12 cellular contexts compared by ENCODE assay signal in the genomic region with DNA sequence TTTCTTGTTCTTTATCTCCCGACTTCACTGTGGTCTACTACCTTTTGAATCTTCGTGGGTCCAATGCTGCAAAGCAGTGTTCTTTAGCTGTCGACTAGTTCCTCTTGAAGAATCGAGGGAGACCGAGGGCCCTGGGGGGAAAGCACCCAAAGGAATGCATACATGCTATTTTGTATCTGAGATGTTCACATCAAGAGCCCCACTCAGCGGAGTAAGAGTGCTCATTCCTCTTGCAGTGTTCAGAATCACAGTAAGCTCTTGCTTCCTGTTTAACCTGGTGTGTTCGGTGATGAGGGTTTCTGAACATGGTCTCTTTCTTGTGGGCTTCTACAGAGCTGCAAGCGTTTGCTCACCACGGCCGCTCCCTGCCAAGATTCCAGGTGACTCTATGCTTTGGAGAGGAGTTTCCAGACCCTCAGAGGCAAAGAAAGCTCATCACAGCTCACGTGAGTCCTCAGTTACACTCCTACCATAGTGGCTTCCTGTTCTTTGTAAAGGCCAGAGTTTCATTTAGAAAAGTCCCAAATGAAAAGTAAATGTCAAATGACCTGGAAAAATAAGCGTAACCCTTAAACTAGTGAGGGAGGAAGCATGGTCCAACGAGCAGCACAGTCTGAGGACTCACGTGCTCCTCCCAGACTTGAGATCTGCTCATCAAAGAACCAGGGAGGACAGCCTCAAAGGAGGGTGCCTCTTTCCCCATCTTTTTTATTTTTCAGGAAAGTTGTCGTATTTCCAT. TPM values are rescaled to one million over a fixed set of nuclear protein-coding genes. Genes with fewer than 3 reads are reported as not detected.
DNase-seq lines count a peak whose midpoint lies in the region; ATAC-seq, FAIRE-seq and TF ChIP-seq lines count a peak whose summit lies in the region.
"Had no signal": no experiment of that assay in that cellular context is flagged by ENCODE, and none has a peak within 500 bp of the region (broad histone marks: within the 10 kb centered on the region; RNA-seq: fewer than 3 reads in every experiment).

No MANE protein-coding gene starts in this region.

- peaks cover 92% of the 10 kb centered on the region for H3K36me3 Mint-ChIP-seq in activated T-cell treated with anti-CD3 and anti-CD28 coated beads, Interleukin-2, amount 50 U/mL, for 4 hours (ENCODE audit: insufficient read depth)
- H3K36me3 Mint-ChIP-seq in nephron progenitor cell (ENCODE audit: low read depth) = peaks cover 14% of the 10 kb centered on the region

- no peaks in the 10 kb centered on the region for H3K9me3 Mint-ChIP-seq in activated T-cell treated with anti-CD3 and anti-CD28 coated beads, Interleukin-2, amount 50 U/mL, for 4 hours
- peaks cover 24% of the 10 kb centered on the region for H3K9me3 Mint-ChIP-seq in nephron progenitor cell

- in situ Hi-C loops in KBM-7 (cut with MboI; ENCODE audit: low pct_unique_long_range_greater_than_20kb, low sequenced_read_pairs) = no loop called here

- no peaks in the 10 kb centered on the region for H3K27me3 ChIP-seq in spleen (replicated peaks in 1 of 7)
- H3K27me3 ChIP-seq: right atrium auricular region had no signal

- ATAC-seq in activated T-cell treated with anti-CD3 and anti-CD28 coated beads, Interleukin-2, amount 50 U/mL, for 4 hours = peak; percentile 5
- no peak for ATAC-seq in HG03521 (IDR thresholded peaks at IDR 0.05; ENCODE audit: unreplicated experiment)

- H3K4me1 Mint-ChIP-seq in activated T-cell treated with anti-CD3 and anti-CD28 coated beads, Interleukin-2, amount 50 U/mL, for 4 hours (ENCODE audit: low read depth) = peaks cover 79% of the 10 kb centered on the region
- H3K4me1 Mint-ChIP-seq in nephron progenitor cell = peaks cover 28% of the 10 kb centered on the region

- WGBS in spleen, 5 donors = 55 to 77% (median 71%) methylated on average over 15 of the region's 15 CpGs

- H3K27me3 Mint-ChIP-seq in activated T-cell treated with anti-CD3 and anti-CD28 coated beads, Interleukin-2, amount 50 U/mL, for 4 hours (ENCODE audit: low read depth) = no peaks in the 10 kb centered on the region
- H3K27me3 Mint-ChIP-seq in nephron progenitor cell (ENCODE audit: low read depth, poor library complexity) = peaks cover 20% of the 10 kb centered on the region

- FAIRE-seq in GM12892 (lab: Jason Lieb, UNC) = peak; percentile 38

- no peak for DNase-seq in GM12892 (ENCODE audit: insufficient read length)
- peak; percentile 23 for DNase-seq in KBM-7
- no peak for DNase-seq in activated T-cell treated with anti-CD3 and anti-CD28 coated beads, Interleukin-2, amount 50 U/mL, for 4 hours
- no peak for DNase-seq in spleen
- DNase-seq in HCEC 1CT = no peak
- DNase-seq in nephron progenitor cell = no peak
- DNase-seq: Caco-2, cerebellar nuclear complex, NCI-H1105 treated with DMSO at 0.1 percent for 48 hours had no signal

- TF ChIP-seq POLR2A in GM12892 (IDR thresholded peaks at IDR 0.05; ENCODE audit: low read depth, low read length) = 0 out of 2 replicates have a peak, but pooled peaks have one; percentile 3
- no peak for TF ChIP-seq POLR2A in spleen (IDR thresholded peaks at IDR 0.05)

- TF ChIP-seq CTCF in spleen (IDR thresholded peaks at IDR 0.05 in 8 of 11, conservative IDR thresholded peaks at IDR 0.05 in 3 of 11) (no peak), nephron progenitor cell (IDR thresholded peaks at IDR 0.05) (no peak)

- peaks cover 0 to 74% (median 28%) of the 10 kb centered on the region in 6 donors for H3K4me1 ChIP-seq in spleen
- H3K4me1 ChIP-seq: Caco-2 had no signal

- H3K4me3 ChIP-seq in spleen = peak overlapping the region in 1 of 8 donors; percentile 18
- H3K4me3 ChIP-seq: right atrium auricular region had no signal

- intact Hi-C loops in spleen (cut with DNase I; ENCODE audit: low total_unique reads) = no loop called here

- peak overlapping the region in 7 of 8 donors; percentile 11 to 74 (median 31) for H3K27ac ChIP-seq in spleen
- H3K27ac ChIP-seq: right atrium auricular region had no signal

- peaks cover 0 to 86% (median 9%) of the 10 kb centered on the region in 6 donors for H3K36me3 ChIP-seq in spleen
- H3K36me3 ChIP-seq: right atrium auricular region had no signal

- H3K4me3 Mint-ChIP-seq in activated T-cell treated with anti-CD3 and anti-CD28 coated beads, Interleukin-2, amount 50 U/mL, for 4 hours = peak overlapping the region; percentile 83
- no peak overlapping the region for H3K4me3 Mint-ChIP-seq in nephron progenitor cell
- H3K4me3 Mint-ChIP-seq: nephron had no signal

- no peak overlapping the region for H3K27ac Mint-ChIP-seq in nephron progenitor cell
- H3K27ac Mint-ChIP-seq: nephron had no signal

- H3K9me3 ChIP-seq in spleen = no peaks in the 10 kb centered on the region
- H3K9me3 ChIP-seq: Caco-2, right atrium auricular region had no signal

RNA-seq across cellular contexts. Expression of a gene that starts 13.3 kb away (rescaled TPM):
- polyA plus RNA-seq in GM12892 (2012; ENCODE audit: missing spikeins) = 248 TPM
- 100 to 1,000 TPM; 720 to 924 (median 743) TPM for total RNA-seq in activated T-cell treated with anti-CD3 and anti-CD28 coated beads, Interleukin-2, amount 50 U/mL, for 4 hours
- total RNA-seq in spleen = 10 to 100 TPM; 39.2 to 91.3 (median 52.0) TPM
- 10 to 100 TPM in 2 of 3 donors, 1 to 10 TPM in 1; 8.7 to 11.9 (median 11.2) TPM for polyA plus RNA-seq in spleen
- total RNA-seq: Caco-2 had no signal

Comparison
In these comparisons a context has a peak if more than half of its experiments do, and no peak if none do; other contexts are left out.
1. RNA of a gene that starts 13.3 kb away (total RNA-seq): 720 to 924 TPM in activated T-cell treated with anti-CD3 and anti-CD28 coated beads, Interleukin-2, amount 50 U/mL, for 4 hours; 39.2 to 91.3 TPM in spleen; every median in the first group is over 4 times any median in the second.